Comparison of ENCODE assay signal across 21 cellular contexts in the genomic region with DNA sequence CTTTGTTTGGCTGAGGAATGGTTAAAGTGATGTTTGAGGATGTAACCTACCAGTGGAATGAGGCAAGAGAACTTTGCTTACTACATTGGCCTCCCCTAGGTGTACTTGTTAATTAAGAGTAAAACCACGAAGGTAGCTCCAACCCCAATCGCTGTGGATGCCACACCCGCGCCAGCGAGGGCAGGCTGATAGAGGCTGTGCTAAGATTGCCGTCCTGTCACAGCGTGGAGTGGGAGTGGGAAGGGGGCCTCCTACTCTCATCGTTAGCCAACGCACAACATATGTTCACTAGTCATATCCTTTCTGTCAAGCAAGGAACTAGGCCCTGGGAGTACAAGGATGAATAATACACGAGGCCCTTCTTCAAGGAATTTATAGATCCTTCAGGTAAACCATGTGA.
A peak's percentile ranks its signal among the peaks of the same experiment; 100 is the strongest.
DNase-seq lines count a peak whose midpoint lies in the region; ATAC-seq, FAIRE-seq and TF ChIP-seq lines count a peak whose summit lies in the region.
"Had no signal": no experiment of that assay in that cellular context is flagged by ENCODE, and none has a peak within 500 bp of the region (broad histone marks: within the 10 kb centered on the region; RNA-seq: fewer than 3 reads in every experiment).

No MANE protein-coding gene starts in this region.

- BruUV-seq in K562 (replicated peaks; lab: Mats Ljungman, UMichigan): no TSS peak

- peaks cover 72% of the 10 kb centered on the region for H3K4me1 Mint-ChIP-seq in activated CD4-positive, alpha-beta T cell treated with anti-CD3 and anti-CD28 coated beads, Interleukin-2, amount 10 ng/mL, durations not matched to agents 7 days and 5 days
- H3K4me1 Mint-ChIP-seq in activated T-helper 1 cell treated with anti-CD3 and anti-CD28 coated beads, Interleukin-12 subunit alpha, Interleukin-12 subunit beta, Interleukin-2, Interleukin-4 antibody, amounts not matched to agents 30 ng/mL and 10 ng/mL and 1 ng/mL, durations not matched to agents 14 hours and 24 hours and 36 hours (ENCODE audit: low read depth): peaks cover 53% of the 10 kb centered on the region

- peak overlapping the region; percentile 10; the same call in 1 of the 2 replicates for H2AFZ ChIP-seq in K562 (ENCODE audit: low read depth, low read length)

- H3K27ac ChIP-seq in K562 (ENCODE audit: extremely low read depth, low read depth, low read length) (no peak overlapping the region), breast epithelium (no peak overlapping the region)
- H3K27ac ChIP-seq: C4-2B had no signal

- DNase-seq in activated CD4-positive, alpha-beta T cell treated with anti-CD3 and anti-CD28 coated beads for 48 hours: peak; percentile 43
- no peak for DNase-seq in activated CD4-positive, alpha-beta T cell treated with anti-CD3 and anti-CD28 coated beads, Interleukin-2, amount 10 ng/mL, durations not matched to agents 7 days and 5 days
- DNase-seq in stimulated activated CD4-positive, alpha-beta T cell treated with anti-CD3 and anti-CD28 coated beads, Interleukin-1b, Interleukin-23, amount 100 ng/mL, for 48 hours: peak; percentile 48
- no peak for DNase-seq in stimulated activated CD4-positive, alpha-beta T cell treated with anti-CD3 and anti-CD28 coated beads, Interleukin-4, amount 100 ng/mL, for 1 hour
- DNase-seq in K562 (ENCODE audit: extremely low read depth in 1 of 4, low spot score in 3 of 4): no peak
- DNase-seq in cerebellar cortex (ENCODE audit: low spot score): no peak
- no peak for DNase-seq in breast epithelium (ENCODE audit: low spot score in 2 of 2)
- DNase-seq in activated T-helper 1 cell treated with anti-CD3 and anti-CD28 coated beads, Interleukin-12 subunit alpha, Interleukin-12 subunit beta, Interleukin-2, Interleukin-4 antibody, amounts not matched to agents 30 ng/mL and 10 ng/mL and 1 ng/mL, durations not matched to agents 14 hours and 24 hours and 36 hours (ENCODE audit: low spot score): no peak
- DNase-seq: DMS79, MV-4-11, NCI-H1417 treated with DMSO at 0.1 percent for 48 hours, NCI-H2029, NCI-H510A treated with DMSO at 0.1 percent for 48 hours, Peyer's patch, Right ventricle myocardium superior had no signal

- H3K27me3 ChIP-seq in K562 (ENCODE audit: control insufficient read depth in 2 of 2, insufficient read depth in 2 of 2, low read length in 2 of 2) (no peaks in the 10 kb centered on the region), breast epithelium (no peaks in the 10 kb centered on the region)
- H3K27me3 ChIP-seq: Peyer's patch had no signal

- intact Hi-C loops in K562 (cut with micrococcal nuclease) (no loop called here), breast epithelium (cut with DNase I; ENCODE audit: low total_unique reads) (no loop called here)
- intact Hi-C loops in activated T-helper 1 cell treated with anti-CD3 and anti-CD28 coated beads, Interleukin-12 subunit alpha, Interleukin-12 subunit beta, Interleukin-2, Interleukin-4 antibody, amounts not matched to agents 30 ng/mL and 10 ng/mL and 1 ng/mL, durations not matched to agents 14 hours and 24 hours and 36 hours (cut with micrococcal nuclease): no loop called here

- peaks cover 5% of the 10 kb centered on the region for H3K9me3 Mint-ChIP-seq in activated CD4-positive, alpha-beta T cell treated with anti-CD3 and anti-CD28 coated beads, Interleukin-2, amount 10 ng/mL, durations not matched to agents 7 days and 5 days
- H3K9me3 Mint-ChIP-seq in activated T-helper 1 cell treated with anti-CD3 and anti-CD28 coated beads, Interleukin-12 subunit alpha, Interleukin-12 subunit beta, Interleukin-2, Interleukin-4 antibody, amounts not matched to agents 30 ng/mL and 10 ng/mL and 1 ng/mL, durations not matched to agents 14 hours and 24 hours and 36 hours: no peaks in the 10 kb centered on the region
- H3K9me3 Mint-ChIP-seq: IgD-negative memory B cell had no signal

- H3K9me1 ChIP-seq in K562 (ENCODE audit: control insufficient read depth, insufficient read depth, low read length): no peaks in the 10 kb centered on the region

- H3K4me1 ChIP-seq in K562 (replicated peaks in 1 of 2; ENCODE audit: control insufficient read depth in 2 of 2, insufficient read depth in 2 of 2, low read length in 2 of 2) (peaks cover 12 to 49% of the 10 kb centered on the region in 2 experiments), breast epithelium (no peaks in the 10 kb centered on the region)
- H3K4me1 ChIP-seq: HAP-1, Peyer's patch had no signal

- TF ChIP-seq CTCF in K562 (IDR thresholded peaks at IDR 0.05 in 2 of 3, conservative IDR thresholded peaks at IDR 0.05 in 1 of 3; ENCODE audit: insufficient read depth in 2 of 3, low read depth in 1 of 3, low read length in 3 of 3) (no peak), breast epithelium (IDR thresholded peaks at IDR 0.05) (no peak)

- TF ChIP-seq EP300 in K562 (IDR thresholded peaks at IDR 0.05; ENCODE audit: low read length): no peak

- H3K4me3 ChIP-seq in K562 (no peak overlapping the region), breast epithelium (no peak overlapping the region)
- H3K4me3 ChIP-seq: HAP-1, Peyer's patch had no signal

- H3K9me3 ChIP-seq in K562 (replicated peaks; ENCODE audit: control insufficient read depth, insufficient read depth, low read depth, low read length) (no peaks in the 10 kb centered on the region), breast epithelium (no peaks in the 10 kb centered on the region)
- H3K9me3 ChIP-seq: HAP-1, Peyer's patch had no signal

- peaks cover 26% of the 10 kb centered on the region for H3K36me3 Mint-ChIP-seq in activated CD4-positive, alpha-beta T cell treated with anti-CD3 and anti-CD28 coated beads, Interleukin-2, amount 10 ng/mL, durations not matched to agents 7 days and 5 days (ENCODE audit: low read depth)
- peaks cover 26% of the 10 kb centered on the region for H3K36me3 Mint-ChIP-seq in activated T-helper 1 cell treated with anti-CD3 and anti-CD28 coated beads, Interleukin-12 subunit alpha, Interleukin-12 subunit beta, Interleukin-2, Interleukin-4 antibody, amounts not matched to agents 30 ng/mL and 10 ng/mL and 1 ng/mL, durations not matched to agents 14 hours and 24 hours and 36 hours (ENCODE audit: low read depth)

- no peaks in the 10 kb centered on the region for H3K79me2 ChIP-seq in K562 (ENCODE audit: control insufficient read depth, insufficient read depth, low read length)

- TF ChIP-seq RAD21 in K562 (CRISPR knock-in tag; conservative IDR thresholded peaks at IDR 0.05 in 1 of 2, IDR thresholded peaks at IDR 0.05 in 1 of 2): no peak

- H3K4me2 ChIP-seq in K562 (ENCODE audit: insufficient read depth, low read length): no peak overlapping the region

- no peak for ATAC-seq in K562

- H4K20me1 ChIP-seq in K562 (replicated peaks; ENCODE audit: control insufficient read depth, insufficient read depth, low read length): no peaks in the 10 kb centered on the region

- POLR2A ChIA-PET in activated CD4-positive, alpha-beta T cell treated with anti-CD3 and anti-CD28 coated beads, Interleukin-2, amount 10 ng/mL, durations not matched to agents 7 days and 5 days (lab: Charles Lee): no interaction called here
- POLR2A ChIA-PET in K562 (lab: Yijun Ruan, JAX): interaction anchor here (0.5 kb wide), 1 partner anchor 24 kb away, joined by 3 read pairs; no protein-coding TSS in a partner anchor

- H3K27me3 Mint-ChIP-seq in activated CD4-positive, alpha-beta T cell treated with anti-CD3 and anti-CD28 coated beads, Interleukin-2, amount 10 ng/mL, durations not matched to agents 7 days and 5 days: no peaks in the 10 kb centered on the region
- H3K27me3 Mint-ChIP-seq in activated T-helper 1 cell treated with anti-CD3 and anti-CD28 coated beads, Interleukin-12 subunit alpha, Interleukin-12 subunit beta, Interleukin-2, Interleukin-4 antibody, amounts not matched to agents 30 ng/mL and 10 ng/mL and 1 ng/mL, durations not matched to agents 14 hours and 24 hours and 36 hours (ENCODE audit: insufficient read depth): no peaks in the 10 kb centered on the region
- H3K27me3 Mint-ChIP-seq: IgD-negative memory B cell had no signal

- no peak for FAIRE-seq in K562 (lab: Jason Lieb, UNC)
- FAIRE-seq: G401.6, GM12891, GM19239 had no signal

- 0 out of 4 replicates have a peak overlapping the region, but pooled peaks of 1 of the 2 experiments have one; percentile 39 for H3K9ac ChIP-seq in K562 (ENCODE audit: insufficient read depth in 1 of 2, low read depth in 2 of 2, low read length in 2 of 2)

- CTCF ChIA-PET in activated CD4-positive, alpha-beta T cell treated with anti-CD3 and anti-CD28 coated beads, Interleukin-2, amount 10 ng/mL, durations not matched to agents 7 days and 5 days (lab: Charles Lee): interaction anchor here (0.5 to 1.6 kb wide), 4 partner anchors 14 to 511 kb away, joined by 3 to 5 read pairs (median 3); no protein-coding TSS in a partner anchor
- CTCF ChIA-PET in K562 (lab: Yijun Ruan, JAX; ENCODE audit: low intra/inter-chr PET ratio): no interaction called here

- H3K27ac Mint-ChIP-seq in activated CD4-positive, alpha-beta T cell treated with anti-CD3 and anti-CD28 coated beads, Interleukin-2, amount 10 ng/mL, durations not matched to agents 7 days and 5 days: no peak overlapping the region
- H3K27ac Mint-ChIP-seq in activated T-helper 1 cell treated with anti-CD3 and anti-CD28 coated beads, Interleukin-12 subunit alpha, Interleukin-12 subunit beta, Interleukin-2, Interleukin-4 antibody, amounts not matched to agents 30 ng/mL and 10 ng/mL and 1 ng/mL, durations not matched to agents 14 hours and 24 hours and 36 hours: no peak overlapping the region
- H3K27ac Mint-ChIP-seq: IgD-negative memory B cell had no signal

- no peak overlapping the region for H3K4me3 Mint-ChIP-seq in activated CD4-positive, alpha-beta T cell treated with anti-CD3 and anti-CD28 coated beads, Interleukin-2, amount 10 ng/mL, durations not matched to agents 7 days and 5 days
- no peak overlapping the region for H3K4me3 Mint-ChIP-seq in activated T-helper 1 cell treated with anti-CD3 and anti-CD28 coated beads, Interleukin-12 subunit alpha, Interleukin-12 subunit beta, Interleukin-2, Interleukin-4 antibody, amounts not matched to agents 30 ng/mL and 10 ng/mL and 1 ng/mL, durations not matched to agents 14 hours and 24 hours and 36 hours
- H3K4me3 Mint-ChIP-seq: IgD-negative memory B cell had no signal

- H3K36me3 ChIP-seq in K562 (ENCODE audit: control insufficient read depth, insufficient read depth, low read length) (no peaks in the 10 kb centered on the region), breast epithelium (no peaks in the 10 kb centered on the region)
- H3K36me3 ChIP-seq: HAP-1, Peyer's patch had no signal

- in situ Hi-C loops in K562 (cut with MboI): no loop called here

- TF ChIP-seq POLR2A in K562 (conservative IDR thresholded peaks at IDR 0.05): no peak
- no peak for TF ChIP-seq POLR2A in breast epithelium (IDR thresholded peaks at IDR 0.05)

- 72% methylated on average over 10 of the region's 10 CpGs for WGBS in K562 (ENCODE audit: insufficient coverage, low coverage, missing lambda C conversion rate)

TF ChIP-seq in K562, 482 proteins besides CTCF, POLR2A, EP300 and RAD21:
- TF ChIP-seq ZNF584 (CRISPR knock-in tag; IDR thresholded peaks at IDR 0.05; ENCODE audit: low read depth) (no peak), SUPT5H (IDR thresholded peaks at IDR 0.05) (no peak), CXXC5 (CRISPR knock-in tag; IDR thresholded peaks at IDR 0.05) (0 out of 2 replicates have a peak, but pooled peaks have one; percentile 17)

Comparison
In these comparisons a context has a peak if more than half of its experiments do, and no peak if none do; other contexts are left out.
1. DNase-seq: peak in activated CD4-positive, alpha-beta T cell treated with anti-CD3 and anti-CD28 coated beads for 48 hours (single experiment) and stimulated activated CD4-positive, alpha-beta T cell treated with anti-CD3 and anti-CD28 coated beads, Interleukin-1b, Interleukin-23, amount 100 ng/mL, for 48 hours (single experiment); none in activated CD4-positive, alpha-beta T cell treated with anti-CD3 and anti-CD28 coated beads, Interleukin-2, amount 10 ng/mL, durations not matched to agents 7 days and 5 days (single experiment), stimulated activated CD4-positive, alpha-beta T cell treated with anti-CD3 and anti-CD28 coated beads, Interleukin-4, amount 100 ng/mL, for 1 hour (single experiment), K562 (0 of 4), cerebellar cortex (single experiment), breast epithelium (0 of 2) and activated T-helper 1 cell treated with anti-CD3 and anti-CD28 coated beads, Interleukin-12 subunit alpha, Interleukin-12 subunit beta, Interleukin-2, Interleukin-4 antibody, amounts not matched to agents 30 ng/mL and 10 ng/mL and 1 ng/mL, durations not matched to agents 14 hours and 24 hours and 36 hours (single experiment).